1 cellular context compared by ENCODE assay signal in the genomic region with DNA sequence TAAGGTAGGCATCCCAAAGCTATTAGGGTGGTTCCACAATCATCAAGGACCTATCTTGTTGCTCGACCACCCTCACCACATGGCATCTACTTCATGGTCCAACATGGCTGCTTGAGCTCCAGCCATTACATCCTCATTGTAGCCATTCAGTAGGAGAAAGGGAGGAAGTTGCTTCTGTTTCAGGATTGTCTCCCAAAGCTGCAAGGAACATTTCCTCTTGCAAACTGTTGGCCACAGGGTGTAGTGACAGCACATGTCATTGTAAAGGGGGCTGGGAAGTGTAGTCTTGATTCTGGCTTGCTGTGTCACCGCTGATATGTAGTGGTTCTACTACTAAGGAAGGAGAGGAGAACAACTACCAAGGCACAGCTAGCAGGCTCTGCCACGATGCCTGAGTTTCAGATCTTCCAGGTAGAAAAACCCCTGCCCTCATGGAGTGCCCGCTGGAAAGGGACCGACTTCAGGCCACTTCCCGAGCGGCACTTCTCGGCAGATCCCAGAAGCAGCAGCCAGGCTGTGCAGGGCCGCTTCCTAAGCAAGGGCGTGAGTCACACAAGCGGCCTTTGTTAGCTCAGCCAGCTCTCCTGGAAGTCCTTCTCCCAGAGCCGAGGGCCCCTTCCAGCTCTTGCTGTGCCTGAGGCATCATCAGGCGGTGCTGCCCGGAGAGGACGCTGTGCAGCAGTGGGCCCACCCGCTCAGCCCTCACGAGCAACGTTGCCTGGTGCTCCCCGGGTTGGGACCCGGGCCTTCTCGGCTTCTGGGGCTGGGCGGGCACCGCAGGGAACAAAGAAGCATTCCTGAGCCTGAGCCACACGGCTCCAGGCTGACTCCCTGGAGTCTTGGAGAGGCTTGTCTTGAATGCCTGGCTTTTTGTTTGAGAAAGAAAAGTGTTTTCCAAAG.
TF ChIP-seq lines count a peak whose summit lies in the region.

No MANE protein-coding gene starts in this region.

TF ChIP-seq in HepG2, 621 proteins besides CTCF, POLR2A, EP300 and RAD21 (continued from another document and continues in another):
- TF ChIP-seq SCMH1 (CRISPR knock-in tag; IDR thresholded peaks at IDR 0.05; ENCODE audit: borderline replicate concordance) (no peak), HMG20B (CRISPR knock-in tag; conservative IDR thresholded peaks at IDR 0.05) (no peak), ZNF468 (CRISPR knock-in tag; IDR thresholded peaks at IDR 0.05) (no peak), ZNF317 (CRISPR knock-in tag; IDR thresholded peaks at IDR 0.05) (0 out of 2 replicates have a peak, but pooled peaks have one; percentile 30), MAFK (conservative IDR thresholded peaks at IDR 0.05 in 1 of 2, IDR thresholded peaks at IDR 0.05 in 1 of 2; ENCODE audit: low read length in 2 of 2) (no peak), GATAD2A (CRISPR knock-in tag; IDR thresholded peaks at IDR 0.05) (peak; percentile 34), SATB2 (CRISPR knock-in tag; IDR thresholded peaks at IDR 0.05) (no peak), NFRKB (IDR thresholded peaks at IDR 0.05) (no peak), HOXA7 (CRISPR knock-in tag; IDR thresholded peaks at IDR 0.05) (no peak), ATF7-NPFF (CRISPR knock-in tag; IDR thresholded peaks at IDR 0.05; ENCODE audit: low read depth) (no peak), BRD4 (CRISPR knock-in tag; IDR thresholded peaks at IDR 0.05) (0 out of 2 replicates have a peak, but pooled peaks have one; percentile 50), ZFX (CRISPR knock-in tag; IDR thresholded peaks at IDR 0.05; ENCODE audit: low read depth) (peak; percentile 89), JUND (CRISPR knock-in tag; IDR thresholded peaks at IDR 0.05) (peak; percentile 60; the same call in 1 of the 2 replicates), NFKB2 (CRISPR knock-in tag; IDR thresholded peaks at IDR 0.05; ENCODE audit: borderline replicate concordance) (no peak; the same call in 1 of the 2 replicates), MXD4 (CRISPR knock-in tag; IDR thresholded peaks at IDR 0.05) (no peak), MTA1 (CRISPR knock-in tag; IDR thresholded peaks at IDR 0.05; ENCODE audit: borderline replicate concordance) (no peak), TFDP2 (CRISPR knock-in tag; IDR thresholded peaks at IDR 0.05) (peak; percentile 40; the same call in 1 of the 2 replicates), THAP7 (CRISPR knock-in tag; IDR thresholded peaks at IDR 0.05) (no peak), ZNF512 (CRISPR knock-in tag; IDR thresholded peaks at IDR 0.05) (no peak), TIGD3 (CRISPR knock-in tag; IDR thresholded peaks at IDR 0.05; ENCODE audit: borderline replicate concordance) (no peak), KMT2B (CRISPR knock-in tag; IDR thresholded peaks at IDR 0.05) (peak; percentile 63; the same call in 1 of the 2 replicates), ZNF746 (CRISPR knock-in tag; IDR thresholded peaks at IDR 0.05) (no peak), ELF4 (CRISPR knock-in tag; IDR thresholded peaks at IDR 0.05; ENCODE audit: borderline replicate concordance) (no peak), ETV6 (CRISPR knock-in tag; conservative IDR thresholded peaks at IDR 0.05) (no peak), ZNF101 (CRISPR knock-in tag; IDR thresholded peaks at IDR 0.05; ENCODE audit: borderline replicate concordance, low read depth) (no peak), ZNF557 (CRISPR knock-in tag; IDR thresholded peaks at IDR 0.05) (no peak), POGK (CRISPR knock-in tag; conservative IDR thresholded peaks at IDR 0.05) (peak; percentile 78; the same call in 1 of the 2 replicates), ZNF570 (CRISPR knock-in tag; IDR thresholded peaks at IDR 0.05; ENCODE audit: borderline replicate concordance) (no peak), ARNT (IDR thresholded peaks at IDR 0.05) (no peak), HHEX (CRISPR knock-in tag; IDR thresholded peaks at IDR 0.05) (no peak), HIVEP1 (CRISPR knock-in tag; IDR thresholded peaks at IDR 0.05) (peak; percentile 60), PHB2 (IDR thresholded peaks at IDR 0.05; ENCODE audit: partially characterized antibody) (no peak)
- TF ChIP-seq, protein P1, sequence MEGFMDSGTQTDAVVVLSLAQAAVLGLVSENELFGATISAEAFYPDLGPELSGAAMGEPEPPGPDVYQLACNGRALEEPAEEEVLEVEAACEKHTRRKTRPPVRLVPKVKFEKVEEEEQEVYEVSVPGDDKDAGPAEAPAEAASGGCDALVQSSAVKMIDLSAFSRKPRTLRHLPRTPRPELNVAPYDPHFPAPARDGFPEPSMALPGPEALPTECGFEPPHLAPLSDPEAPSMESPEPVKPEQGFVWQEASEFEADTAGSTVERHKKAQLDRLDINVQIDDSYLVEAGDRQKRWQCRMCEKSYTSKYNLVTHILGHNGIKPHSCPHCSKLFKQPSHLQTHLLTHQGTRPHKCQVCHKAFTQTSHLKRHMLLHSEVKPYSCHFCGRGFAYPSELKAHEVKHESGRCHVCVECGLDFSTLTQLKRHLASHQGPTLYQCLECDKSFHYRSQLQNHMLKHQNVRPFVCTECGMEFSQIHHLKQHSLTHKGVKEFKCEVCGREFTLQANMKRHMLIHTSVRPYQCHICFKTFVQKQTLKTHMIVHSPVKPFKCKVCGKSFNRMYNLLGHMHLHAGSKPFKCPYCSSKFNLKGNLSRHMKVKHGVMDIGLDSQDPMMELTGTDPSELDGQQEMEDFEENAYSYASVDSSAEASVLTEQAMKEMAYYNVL (CRISPR knock-in tag; IDR thresholded peaks at IDR 0.05; ENCODE audit: borderline replicate concordance) = peak; percentile 47; the same call in 1 of the 2 replicates
- TF ChIP-seq, protein P2, sequence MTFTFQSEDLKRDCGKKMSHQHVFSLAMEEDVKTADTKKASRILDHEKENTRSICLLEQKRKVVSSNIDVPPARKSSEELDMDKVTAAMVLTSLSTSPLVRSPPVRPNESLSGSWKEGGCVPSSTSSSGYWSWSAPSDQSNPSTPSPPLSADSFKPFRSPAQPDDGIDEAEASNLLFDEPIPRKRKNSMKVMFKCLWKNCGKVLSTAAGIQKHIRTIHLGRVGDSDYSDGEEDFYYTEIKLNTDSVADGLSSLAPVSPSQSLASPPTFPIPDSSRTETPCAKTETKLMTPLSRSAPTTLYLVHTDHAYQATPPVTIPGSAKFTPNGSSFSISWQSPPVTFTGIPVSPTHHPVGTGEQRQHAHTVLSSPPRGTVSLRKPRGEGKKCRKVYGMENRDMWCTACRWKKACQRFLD (CRISPR knock-in tag; IDR thresholded peaks at IDR 0.05; ENCODE audit: borderline replicate concordance) = no peak
- TF ChIP-seq, protein P3, sequence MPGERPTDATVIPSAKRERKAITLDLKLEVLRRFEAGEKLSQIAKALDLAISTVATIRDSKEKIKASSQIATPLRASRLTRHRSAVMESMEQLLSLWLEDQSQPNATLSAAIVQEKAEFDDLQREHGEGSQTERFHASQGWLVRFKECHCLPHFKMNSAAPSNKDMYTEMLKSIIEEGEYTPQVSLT (CRISPR knock-in tag; IDR thresholded peaks at IDR 0.05; ENCODE audit: borderline replicate concordance, low read depth) = no peak
- TF ChIP-seq, protein P4, sequence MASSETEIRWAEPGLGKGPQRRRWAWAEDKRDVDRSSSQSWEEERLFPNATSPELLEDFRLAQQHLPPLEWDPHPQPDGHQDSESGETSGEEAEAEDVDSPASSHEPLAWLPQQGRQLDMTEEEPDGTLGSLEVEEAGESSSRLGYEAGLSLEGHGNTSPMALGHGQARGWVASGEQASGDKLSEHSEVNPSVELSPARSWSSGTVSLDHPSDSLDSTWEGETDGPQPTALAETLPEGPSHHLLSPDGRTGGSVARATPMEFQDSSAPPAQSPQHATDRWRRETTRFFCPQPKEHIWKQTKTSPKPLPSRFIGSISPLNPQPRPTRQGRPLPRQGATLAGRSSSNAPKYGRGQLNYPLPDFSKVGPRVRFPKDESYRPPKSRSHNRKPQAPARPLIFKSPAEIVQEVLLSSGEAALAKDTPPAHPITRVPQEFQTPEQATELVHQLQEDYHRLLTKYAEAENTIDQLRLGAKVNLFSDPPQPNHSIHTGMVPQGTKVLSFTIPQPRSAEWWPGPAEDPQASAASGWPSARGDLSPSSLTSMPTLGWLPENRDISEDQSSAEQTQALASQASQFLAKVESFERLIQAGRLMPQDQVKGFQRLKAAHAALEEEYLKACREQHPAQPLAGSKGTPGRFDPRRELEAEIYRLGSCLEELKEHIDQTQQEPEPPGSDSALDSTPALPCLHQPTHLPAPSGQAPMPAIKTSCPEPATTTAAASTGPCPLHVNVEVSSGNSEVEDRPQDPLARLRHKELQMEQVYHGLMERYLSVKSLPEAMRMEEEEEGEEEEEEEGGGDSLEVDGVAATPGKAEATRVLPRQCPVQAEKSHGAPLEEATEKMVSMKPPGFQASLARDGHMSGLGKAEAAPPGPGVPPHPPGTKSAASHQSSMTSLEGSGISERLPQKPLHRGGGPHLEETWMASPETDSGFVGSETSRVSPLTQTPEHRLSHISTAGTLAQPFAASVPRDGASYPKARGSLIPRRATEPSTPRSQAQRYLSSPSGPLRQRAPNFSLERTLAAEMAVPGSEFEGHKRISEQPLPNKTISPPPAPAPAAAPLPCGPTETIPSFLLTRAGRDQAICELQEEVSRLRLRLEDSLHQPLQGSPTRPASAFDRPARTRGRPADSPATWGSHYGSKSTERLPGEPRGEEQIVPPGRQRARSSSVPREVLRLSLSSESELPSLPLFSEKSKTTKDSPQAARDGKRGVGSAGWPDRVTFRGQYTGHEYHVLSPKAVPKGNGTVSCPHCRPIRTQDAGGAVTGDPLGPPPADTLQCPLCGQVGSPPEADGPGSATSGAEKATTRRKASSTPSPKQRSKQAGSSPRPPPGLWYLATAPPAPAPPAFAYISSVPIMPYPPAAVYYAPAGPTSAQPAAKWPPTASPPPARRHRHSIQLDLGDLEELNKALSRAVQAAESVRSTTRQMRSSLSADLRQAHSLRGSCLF (CRISPR knock-in tag; IDR thresholded peaks at IDR 0.05; ENCODE audit: borderline replicate concordance) = no peak
- TF ChIP-seq, protein P5, sequence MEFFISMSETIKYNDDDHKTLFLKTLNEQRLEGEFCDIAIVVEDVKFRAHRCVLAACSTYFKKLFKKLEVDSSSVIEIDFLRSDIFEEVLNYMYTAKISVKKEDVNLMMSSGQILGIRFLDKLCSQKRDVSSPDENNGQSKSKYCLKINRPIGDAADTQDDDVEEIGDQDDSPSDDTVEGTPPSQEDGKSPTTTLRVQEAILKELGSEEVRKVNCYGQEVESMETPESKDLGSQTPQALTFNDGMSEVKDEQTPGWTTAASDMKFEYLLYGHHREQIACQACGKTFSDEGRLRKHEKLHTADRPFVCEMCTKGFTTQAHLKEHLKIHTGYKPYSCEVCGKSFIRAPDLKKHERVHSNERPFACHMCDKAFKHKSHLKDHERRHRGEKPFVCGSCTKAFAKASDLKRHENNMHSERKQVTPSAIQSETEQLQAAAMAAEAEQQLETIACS (CRISPR knock-in tag; IDR thresholded peaks at IDR 0.05) = no peak
- TF ChIP-seq, protein P6, sequence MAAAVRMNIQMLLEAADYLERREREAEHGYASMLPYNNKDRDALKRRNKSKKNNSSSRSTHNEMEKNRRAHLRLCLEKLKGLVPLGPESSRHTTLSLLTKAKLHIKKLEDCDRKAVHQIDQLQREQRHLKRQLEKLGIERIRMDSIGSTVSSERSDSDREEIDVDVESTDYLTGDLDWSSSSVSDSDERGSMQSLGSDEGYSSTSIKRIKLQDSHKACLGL (CRISPR knock-in tag; IDR thresholded peaks at IDR 0.05) = peak; percentile 63; the same call in 1 of the 2 replicates
